Comparison of ENCODE assay signal across 16 cellular contexts in genomic region chr12:70691018-70691672, GRCh38. TPM values are rescaled to one million over a fixed set of nuclear protein-coding genes. Genes with fewer than 3 reads are reported as not detected.
DNase-seq lines count a peak whose midpoint lies in the region; ATAC-seq, FAIRE-seq and TF ChIP-seq lines count a peak whose summit lies in the region.
"Had no signal": no experiment of that assay in that cellular context is flagged by ENCODE, and none has a peak within 500 bp of the region (broad histone marks: within the 10 kb centered on the region; RNA-seq: fewer than 3 reads in every experiment).

No MANE protein-coding gene starts in this region.

- peaks cover 16% of the 10 kb centered on the region for H3K4me1 ChIP-seq in endothelial cell of umbilical vein (ENCODE audit: control insufficient read depth, extremely low read depth, insufficient read depth, low read length)
- H3K4me1 ChIP-seq in GM23338 (ENCODE audit: insufficient read depth) = peaks cover 14% of the 10 kb centered on the region

- H3K9me3 Mint-ChIP-seq in nephron progenitor cell = no peaks in the 10 kb centered on the region
- no peaks in the 10 kb centered on the region for H3K9me3 Mint-ChIP-seq in GM23338
- H3K9me3 Mint-ChIP-seq: activated naive CD4-positive, alpha-beta T cell treated with anti-CD3 and anti-CD28 coated beads for 36 hours; stimulated activated naive CD8-positive, alpha-beta T cell treated with anti-CD3 and anti-CD28 coated beads, Interleukin-15, Interleukin-2, amounts not matched to agents 100 ng/mL and 50 ng/mL, for 24 hours had no signal

- H3K4me3 ChIP-seq in endothelial cell of umbilical vein (replicated peaks in 1 of 3; ENCODE audit: insufficient read depth in 1 of 3, low read depth in 1 of 3, low read length in 3 of 3) (no peak overlapping the region), GM23338 (no peak overlapping the region)
- H3K4me3 ChIP-seq: dorsolateral prefrontal cortex had no signal

- H3K36me3 Mint-ChIP-seq in nephron progenitor cell (ENCODE audit: low read depth) = no peaks in the 10 kb centered on the region
- H3K36me3 Mint-ChIP-seq in GM23338 (ENCODE audit: low read depth) = no peaks in the 10 kb centered on the region

- H3F3A ChIP-seq in GM23338 (replicated peaks; ENCODE audit: low read depth) = no peaks in the 10 kb centered on the region

- intact Hi-C loops in endothelial cell of umbilical vein (cut with micrococcal nuclease) = loop anchor here (1.0 to 2.0 kb wide), 5 partner anchors 20 to 54 kb away; partner anchors contain the start of gene PTPRB

- no peak for ATAC-seq in GM19035 (IDR thresholded peaks at IDR 0.05; ENCODE audit: unreplicated experiment)
- ATAC-seq in GM19351 (IDR thresholded peaks at IDR 0.05; ENCODE audit: unreplicated experiment) = no peak
- no peak for ATAC-seq in GM23338

- H3K4me2 ChIP-seq in endothelial cell of umbilical vein (ENCODE audit: insufficient read depth, low read length) = peak overlapping the region; percentile 74
- no peak overlapping the region for H3K4me2 ChIP-seq in GM23338

- H3K27me3 ChIP-seq in endothelial cell of umbilical vein (ENCODE audit: control insufficient read depth in 2 of 2, insufficient read depth in 2 of 2, low read length in 2 of 2) (no peaks in the 10 kb centered on the region), GM23338 (ENCODE audit: insufficient read depth) (no peaks in the 10 kb centered on the region)
- H3K27me3 ChIP-seq: dorsolateral prefrontal cortex had no signal

- POLR2A ChIA-PET in endothelial cell of umbilical vein (lab: Charles Lee) = no interaction called here
- POLR2A ChIA-PET in GM10248 (lab: Yijun Ruan, JAX) = no interaction called here

- H3K9me1 ChIP-seq in endothelial cell of umbilical vein (replicated peaks; ENCODE audit: control insufficient read depth, extremely low read depth, insufficient read depth, low read length) = no peaks in the 10 kb centered on the region

- CTCF ChIA-PET in endothelial cell of umbilical vein (lab: Charles Lee) (interaction anchor here (0.6 to 2.3 kb wide), 10 partner anchors 21 to 112 kb away, joined by 3 to 10 read pairs (median 3); partner anchors contain the start of gene PTPRB), GM10248 (lab: Yijun Ruan, JAX) (interaction anchor here (1.0 kb wide), 1 partner anchor 14 kb away, joined by 3 read pairs; no protein-coding TSS in a partner anchor)

- no peaks in the 10 kb centered on the region for H3K36me3 ChIP-seq in endothelial cell of umbilical vein (ENCODE audit: control insufficient read depth in 2 of 2, extremely low read depth in 1 of 2, insufficient read depth in 2 of 2, low read length in 2 of 2)
- H3K36me3 ChIP-seq in GM23338 (ENCODE audit: insufficient read depth) = no peaks in the 10 kb centered on the region

- H3K4me3 Mint-ChIP-seq in nephron progenitor cell = no peak overlapping the region
- no peak overlapping the region for H3K4me3 Mint-ChIP-seq in GM23338
- H3K4me3 Mint-ChIP-seq: activated naive CD4-positive, alpha-beta T cell treated with anti-CD3 and anti-CD28 coated beads for 36 hours; B cell; stimulated activated naive CD8-positive, alpha-beta T cell treated with anti-CD3 and anti-CD28 coated beads, Interleukin-15, Interleukin-2, amounts not matched to agents 100 ng/mL and 50 ng/mL, for 24 hours had no signal

- DNase-seq in COLO829 (ENCODE audit: low spot score) = peak; percentile 39
- peak; percentile 59 for DNase-seq in LHCN-M2 (ENCODE audit: low read depth)
- peak; percentile 90 for DNase-seq in endothelial cell of umbilical vein (ENCODE audit: low read depth, low spot score)
- no peak for DNase-seq in nephron progenitor cell
- no peak for DNase-seq in GM10248 (ENCODE audit: extremely low spot score)
- no peak for DNase-seq in GM23338 (ENCODE audit: low spot score)
- DNase-seq: activated naive CD4-positive, alpha-beta T cell treated with anti-CD3 and anti-CD28 coated beads for 36 hours; dorsolateral prefrontal cortex; glutamatergic neuron; mammary epithelial cell; stimulated activated CD4-positive, alpha-beta T cell treated with anti-CD3 and anti-CD28 coated beads, Interleukin-4, amount 100 ng/mL, for 24 hours had no signal

- peak overlapping the region; percentile 58 for H3K9ac ChIP-seq in endothelial cell of umbilical vein (replicated peaks; ENCODE audit: extremely low read depth, insufficient read depth, low read length)

- H3K9me2 ChIP-seq in GM23338 (ENCODE audit: insufficient read depth) = peaks cover 3% of the 10 kb centered on the region; the same call in 1 of the 2 replicates

- H3K79me2 ChIP-seq in endothelial cell of umbilical vein (ENCODE audit: control insufficient read depth, insufficient read depth, low read length) (no peaks in the 10 kb centered on the region), GM23338 (replicated peaks; ENCODE audit: insufficient read depth) (no peaks in the 10 kb centered on the region)

- FAIRE-seq in endothelial cell of umbilical vein (lab: Jason Lieb, UNC) = peak; percentile 86
- FAIRE-seq: TTC549 had no signal

- H3K27ac Mint-ChIP-seq in nephron progenitor cell = peak overlapping the region; percentile 22
- no peak overlapping the region for H3K27ac Mint-ChIP-seq in GM23338
- H3K27ac Mint-ChIP-seq: activated naive CD4-positive, alpha-beta T cell treated with anti-CD3 and anti-CD28 coated beads for 36 hours; B cell; stimulated activated naive CD8-positive, alpha-beta T cell treated with anti-CD3 and anti-CD28 coated beads, Interleukin-15, Interleukin-2, amounts not matched to agents 100 ng/mL and 50 ng/mL, for 24 hours had no signal

- no peaks in the 10 kb centered on the region for H3K9me3 ChIP-seq in endothelial cell of umbilical vein (replicated peaks; ENCODE audit: control insufficient read depth, insufficient read depth, low read length)

- no peak for TF ChIP-seq POLR2A in endothelial cell of umbilical vein (IDR thresholded peaks at IDR 0.05; ENCODE audit: low read depth, low read length)

- H3K4me1 Mint-ChIP-seq in nephron progenitor cell = no peaks in the 10 kb centered on the region
- H3K4me1 Mint-ChIP-seq in GM23338 = peaks cover 24% of the 10 kb centered on the region
- H3K4me1 Mint-ChIP-seq: B cell had no signal

- H3K27ac ChIP-seq in endothelial cell of umbilical vein (ENCODE audit: insufficient read depth, low read depth, low read length) = peak overlapping the region; percentile 97
- H3K27ac ChIP-seq in GM23338 (ENCODE audit: low read depth) = no peak overlapping the region

- BruUV-seq in endothelial cell of umbilical vein (replicated peaks; lab: Mats Ljungman, UMichigan) = TSS peak; percentile 93

- TF ChIP-seq CTCF in endothelial cell of umbilical vein (IDR thresholded peaks at IDR 0.05; ENCODE audit: extremely low read depth in 1 of 2, insufficient read depth in 1 of 2, low read depth in 1 of 2, low read length in 2 of 2) = no peak
- TF ChIP-seq CTCF in nephron progenitor cell (IDR thresholded peaks at IDR 0.05) = no peak
- TF ChIP-seq CTCF in GM10248 (IDR thresholded peaks at IDR 0.05; ENCODE audit: control extremely low read depth, extremely low read depth, low read depth, missing control alignments) = no peak
- no peak for TF ChIP-seq CTCF in GM23338 (conservative IDR thresholded peaks at IDR 0.05; ENCODE audit: low read depth in 2 of 2)

- dilution Hi-C loops in endothelial cell of umbilical vein (cut with MboI; ENCODE audit: extremely low pct_ligation_motif_present, low sequenced_read_pairs) = no loop called here

- H3K27me3 Mint-ChIP-seq in nephron progenitor cell (ENCODE audit: low read depth, poor library complexity) (peaks cover 3% of the 10 kb centered on the region), GM23338 (ENCODE audit: insufficient read depth, low read depth, poor library complexity) (peaks cover 2% of the 10 kb centered on the region)
- H3K27me3 Mint-ChIP-seq: B cell had no signal

- H4K20me1 ChIP-seq in endothelial cell of umbilical vein (replicated peaks; ENCODE audit: control insufficient read depth, extremely low read depth, insufficient read depth, low read length) = no peaks in the 10 kb centered on the region
- H4K20me1 ChIP-seq in GM23338 (replicated peaks; ENCODE audit: insufficient read depth) = no peaks in the 10 kb centered on the region

- H2AFZ ChIP-seq in endothelial cell of umbilical vein (ENCODE audit: low read depth, low read length) (peak overlapping the region; percentile 28), GM23338 (no peak overlapping the region; the same call in 1 of the 2 replicates)

TF ChIP-seq in endothelial cell of umbilical vein, 7 proteins besides CTCF, POLR2A, EP300 and RAD21 (continues in another document):
- TF ChIP-seq JUN (IDR thresholded peaks at IDR 0.05; ENCODE audit: borderline replicate concordance, insufficient read depth, insufficient read length, low read depth) (peak; percentile 97), MAX (IDR thresholded peaks at IDR 0.05; ENCODE audit: insufficient read depth, insufficient read length) (no peak), POLR2AphosphoS5 (IDR thresholded peaks at IDR 0.05; ENCODE audit: insufficient read depth, low read depth, low read length) (peak; percentile 31), MYC (IDR thresholded peaks at IDR 0.05; ENCODE audit: low read depth, low read length) (no peak)

TF ChIP-seq in GM23338, 12 proteins besides CTCF, POLR2A, EP300 and RAD21 (continues in another document):
- TF ChIP-seq ZNF114 (CRISPR knock-in tag; IDR thresholded peaks at IDR 0.05) (no peak), NANOG (IDR thresholded peaks at IDR 0.05; ENCODE audit: borderline replicate concordance) (no peak), STAT1 (IDR thresholded peaks at IDR 0.05; ENCODE audit: unreplicated experiment) (no peak), POLR2AphosphoS5 (IDR thresholded peaks at IDR 0.05; ENCODE audit: low read depth) (no peak), EZH2 (IDR thresholded peaks at IDR 0.05; ENCODE audit: low read depth, unreplicated experiment) (no peak), ZNF331 (CRISPR knock-in tag; IDR thresholded peaks at IDR 0.05; ENCODE audit: low read depth) (no peak), CREB1 (CRISPR knock-in tag; IDR thresholded peaks at IDR 0.05; ENCODE audit: low read depth) (no peak), EZH2phosphoT487 (IDR thresholded peaks at IDR 0.05; ENCODE audit: unreplicated experiment) (no peak)

RNA-seq across cellular contexts. Expression of gene PTPRB, which starts 53.9 kb away (rescaled TPM):
- total RNA-seq in LHCN-M2 (2014; rRNA removed) = 0.40 and 1.2 TPM in 2 replicates
- polyA plus RNA-seq in LHCN-M2 (2012) = 2.9 TPM
- total RNA-seq in endothelial cell of umbilical vein = 150 and 151 TPM in 2 replicates
- polyA plus RNA-seq in endothelial cell of umbilical vein = 64.1 and 66.4 TPM in 2 replicates
- polyA plus RNA-seq in endothelial cell of umbilical vein (2011; cell fraction: cytosol; rRNA removed) = 46.2 and 51.4 TPM in 2 replicates
- 231 and 235 TPM in 2 replicates for polyA plus RNA-seq in endothelial cell of umbilical vein (2011; cell fraction: nucleus; rRNA removed)
- polyA plus RNA-seq in endothelial cell of umbilical vein (2012) = 45.3 and 57.4 TPM in 2 replicates
- 454 and 506 TPM in 2 replicates for polyA minus RNA-seq in endothelial cell of umbilical vein
- 0.82 TPM for polyA minus RNA-seq in endothelial cell of umbilical vein (2011; cell fraction: cytosol; rRNA and poly(A)+ RNA removed)
- polyA minus RNA-seq in endothelial cell of umbilical vein (2011; cell fraction: nucleus; rRNA and poly(A)+ RNA removed) = 485 and 688 TPM in 2 replicates
- total RNA-seq in GM23338 (2014; rRNA removed; shearing (Covaris generic)) = 1.3 and 1.7 TPM in 2 replicates
- 0.13 and 0.24 TPM in 2 replicates for polyA plus RNA-seq in GM23338 (2016; fragmentation: Nextera tagmentation; extraction: Ambion mirVana)
- total RNA-seq: activated naive CD4-positive, alpha-beta T cell treated with anti-CD3 and anti-CD28 coated beads for 36 hours; B cell had no signal

Comparison
In these comparisons a context has a peak if more than half of its experiments do, and no peak if none do; other contexts are left out.
1. DNase-seq: peak in COLO829 (single experiment), LHCN-M2 (single experiment) and endothelial cell of umbilical vein (single experiment); none in nephron progenitor cell (single experiment), GM10248 (single experiment) and GM23338 (single experiment).
2. RNA of gene PTPRB, which starts 53.9 kb away (total RNA-seq): 150 to 151 TPM in endothelial cell of umbilical vein; 1.3 to 1.7 TPM in GM23338 and 0.40 to 1.2 TPM in LHCN-M2; every median in the first group is over 10 times any median in the second.